ENCODE assay signal across 20 cellular contexts in the genomic region with DNA sequence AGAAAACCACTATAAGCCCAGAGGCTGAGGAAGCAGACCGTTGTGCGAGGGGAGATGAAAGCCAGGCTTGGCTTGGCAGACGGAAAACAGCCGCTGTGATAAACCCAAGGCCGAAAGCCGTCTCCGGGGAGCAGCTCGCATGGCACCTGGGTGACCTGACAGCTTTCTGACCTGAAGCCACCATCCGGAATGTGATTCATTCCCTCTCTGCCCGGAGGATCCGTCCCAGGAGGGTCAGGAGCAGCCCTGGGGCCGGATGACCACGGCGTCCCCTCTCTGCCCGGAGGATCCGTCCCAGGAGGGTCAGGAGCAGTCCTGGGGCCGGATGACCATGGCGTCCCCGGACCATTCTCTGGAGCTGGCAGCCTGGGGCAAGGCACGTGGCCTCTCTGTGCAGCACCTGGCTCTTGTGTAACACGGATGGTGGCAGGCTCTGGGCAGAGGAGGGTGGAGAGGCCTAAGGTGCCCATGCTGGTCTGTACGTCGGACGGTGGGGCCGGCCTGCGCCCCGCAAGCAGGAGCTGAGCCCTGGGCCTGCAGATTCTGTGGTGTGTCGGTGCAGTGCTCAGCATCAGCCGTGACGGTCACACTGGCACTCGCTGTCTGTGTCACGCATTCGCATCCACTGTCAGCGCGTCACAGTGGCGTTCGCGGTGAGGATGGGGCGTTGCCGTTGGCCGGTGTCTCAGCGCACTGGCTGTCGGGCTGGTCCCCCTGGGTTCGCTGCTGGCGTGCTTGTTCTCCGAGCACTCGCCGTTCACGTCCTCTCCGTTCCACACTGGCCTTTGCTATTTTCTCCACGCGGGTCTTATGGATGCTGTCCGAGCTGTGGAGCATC. TPM values are rescaled to one million over a fixed set of nuclear protein-coding genes. Genes with fewer than 3 reads are reported as not detected.
A peak's percentile ranks its signal among the peaks of the same experiment; 100 is the strongest.
DNase-seq lines count a peak whose midpoint lies in the region; ATAC-seq and TF ChIP-seq lines count a peak whose summit lies in the region.
"Had no signal": no experiment of that assay in that cellular context is flagged by ENCODE, and none has a peak within 500 bp of the region (broad histone marks: within the 10 kb centered on the region; RNA-seq: fewer than 3 reads in every experiment).

No MANE protein-coding gene starts in this region.

- no peaks in the 10 kb centered on the region for H3K36me3 Mint-ChIP-seq in WTC11
- no peaks in the 10 kb centered on the region for H3K36me3 Mint-ChIP-seq in endodermal cell (ENCODE audit: low read depth)

- intact Hi-C loops in Right ventricle myocardium superior (cut with DNase I) = no loop called here

- no peak for TF ChIP-seq CTCF in BE2C (IDR thresholded peaks at IDR 0.05; ENCODE audit: low read depth, low read length)
- no peak for TF ChIP-seq CTCF in WTC11 (IDR thresholded peaks at IDR 0.05)
- no peak for TF ChIP-seq CTCF in endodermal cell (conservative IDR thresholded peaks at IDR 0.05)

- H3K4me1 ChIP-seq in BE2C (peaks cover 35% of the 10 kb centered on the region), muscle layer of colon (ENCODE audit: insufficient read depth, low read length) (peaks cover 78% of the 10 kb centered on the region), endodermal cell (ENCODE audit: control insufficient read depth, insufficient read depth, low read length) (no peaks in the 10 kb centered on the region)
- H3K4me1 ChIP-seq: prostate gland had no signal

- CTCF ChIA-PET in WTC11 (lab: Charles Lee) = interaction anchor here (1.0 to 1.8 kb wide), 4 partner anchors 18 to 148 kb away, joined by 4 to 5 read pairs (median 4); no protein-coding TSS in a partner anchor

- H3K27ac ChIP-seq in muscle layer of colon (ENCODE audit: low read depth, low read length) (peak overlapping the region; percentile 76), endodermal cell (ENCODE audit: low read depth, low read length) (no peak overlapping the region)
- H3K27ac ChIP-seq: epithelial cell of prostate, prostate gland had no signal

- peak; percentile 49 for DNase-seq in BE2C
- DNase-seq in WTC11 (ENCODE audit: low spot score) = no peak
- peak; percentile 49 for DNase-seq in Right ventricle myocardium superior
- DNase-seq in DMS53 (lab: John Stamatoyannopoulos, UW) = no peak
- DNase-seq in endodermal cell = no peak
- DNase-seq: 8988T; activated CD4-positive, alpha-beta T cell treated with anti-CD3 and anti-CD28 coated beads, Interleukin-2, amount 10 ng/mL, durations not matched to agents 24 days and 14 days; AML-193; H9; left colon; midbrain; NCI-H1436 treated with DMSO at 0.1 percent for 48 hours; NCI-H526 treated with DMSO at 0.1 percent for 48 hours had no signal

- H3K4me3 Mint-ChIP-seq in WTC11 = no peak overlapping the region
- H3K4me3 Mint-ChIP-seq in endodermal cell = no peak overlapping the region
- H3K4me3 Mint-ChIP-seq: activated CD4-positive, alpha-beta T cell treated with anti-CD3 and anti-CD28 coated beads, Interleukin-2, amount 10 ng/mL, durations not matched to agents 24 days and 14 days; H9; neural crest cell had no signal

- POLR2A ChIA-PET in WTC11 (lab: Charles Lee) = no interaction called here

- WGBS in endodermal cell (ENCODE audit: insufficient coverage in 1 of 2, insufficient read length in 1 of 2), 2 experiments = 93 to 95% methylated on average over 52 to 53 of the region's 53 CpGs

- H3K4me1 Mint-ChIP-seq in WTC11 (no peaks in the 10 kb centered on the region), endodermal cell (no peaks in the 10 kb centered on the region)
- H3K4me1 Mint-ChIP-seq: activated CD4-positive, alpha-beta T cell treated with anti-CD3 and anti-CD28 coated beads, Interleukin-2, amount 10 ng/mL, durations not matched to agents 24 days and 14 days; H9 had no signal

- H3K27me3 Mint-ChIP-seq in WTC11 (ENCODE audit: low read depth) (no peaks in the 10 kb centered on the region), endodermal cell (ENCODE audit: insufficient read depth) (no peaks in the 10 kb centered on the region)
- H3K27me3 Mint-ChIP-seq: activated CD4-positive, alpha-beta T cell treated with anti-CD3 and anti-CD28 coated beads, Interleukin-2, amount 10 ng/mL, durations not matched to agents 24 days and 14 days had no signal

- H3K4me3 ChIP-seq in BE2C (ENCODE audit: low read depth, low read length) = no peak overlapping the region
- no peak overlapping the region for H3K4me3 ChIP-seq in muscle layer of colon (ENCODE audit: low read depth in 1 of 2, low read length in 2 of 2)
- H3K4me3 ChIP-seq in endodermal cell (ENCODE audit: low read length) = no peak overlapping the region
- H3K4me3 ChIP-seq: prostate gland had no signal

- H3K27ac Mint-ChIP-seq in WTC11 (no peak overlapping the region), endodermal cell (no peak overlapping the region)
- H3K27ac Mint-ChIP-seq: activated CD4-positive, alpha-beta T cell treated with anti-CD3 and anti-CD28 coated beads, Interleukin-2, amount 10 ng/mL, durations not matched to agents 24 days and 14 days; activated T-helper 2 cell treated with anti-CD3 and anti-CD28 coated beads, Interferon-gamma antibody, Interleukin-2, Interleukin-4, amounts not matched to agents 10 μg/mL and 5 μg/mL and 100 μg/mL, durations not matched to agents 14 hours and 24 hours and 36 hours; H9 had no signal

- ATAC-seq in WTC11 (no peak), Right ventricle myocardium superior (ENCODE audit: poor library complexity) (peak; percentile 28), HG02588 (IDR thresholded peaks at IDR 0.05; ENCODE audit: unreplicated experiment) (no peak), HG03571 (IDR thresholded peaks at IDR 0.05; ENCODE audit: unreplicated experiment) (no peak)
- ATAC-seq: left colon had no signal

- H3K9me3 Mint-ChIP-seq in WTC11 (no peaks in the 10 kb centered on the region), endodermal cell (no peaks in the 10 kb centered on the region)
- H3K9me3 Mint-ChIP-seq: activated CD4-positive, alpha-beta T cell treated with anti-CD3 and anti-CD28 coated beads, Interleukin-2, amount 10 ng/mL, durations not matched to agents 24 days and 14 days; activated T-helper 2 cell treated with anti-CD3 and anti-CD28 coated beads, Interferon-gamma antibody, Interleukin-2, Interleukin-4, amounts not matched to agents 10 μg/mL and 5 μg/mL and 100 μg/mL, durations not matched to agents 14 hours and 24 hours and 36 hours; H9; neural crest cell had no signal

- H3K9ac ChIP-seq in muscle layer of colon (ENCODE audit: low read length) (no peak overlapping the region), endodermal cell (ENCODE audit: extremely low read depth, low read length, poor library complexity, severe bottlenecking) (no peak overlapping the region)

- H3K9me3 ChIP-seq in BE2C (no peaks in the 10 kb centered on the region), muscle layer of colon (ENCODE audit: low read length) (no peaks in the 10 kb centered on the region), endodermal cell (ENCODE audit: control insufficient read depth, low read length) (no peaks in the 10 kb centered on the region)
- H3K9me3 ChIP-seq: prostate gland had no signal

- no peaks in the 10 kb centered on the region for H3K27me3 ChIP-seq in BE2C
- no peaks in the 10 kb centered on the region for H3K27me3 ChIP-seq in muscle layer of colon (ENCODE audit: control insufficient read depth in 1 of 2, insufficient read depth in 2 of 2, low read length in 2 of 2)
- H3K27me3 ChIP-seq in endodermal cell (ENCODE audit: control insufficient read depth, insufficient read depth, low read length, poor library complexity, severe bottlenecking) = no peaks in the 10 kb centered on the region

- no peaks in the 10 kb centered on the region for H3K36me3 ChIP-seq in BE2C
- H3K36me3 ChIP-seq in muscle layer of colon (ENCODE audit: insufficient read depth, low read length) = no peaks in the 10 kb centered on the region
- no peaks in the 10 kb centered on the region for H3K36me3 ChIP-seq in endodermal cell (ENCODE audit: control insufficient read depth, insufficient read depth, low read length)
- H3K36me3 ChIP-seq: prostate gland had no signal

TF ChIP-seq in WTC11, 78 proteins besides CTCF, POLR2A, EP300 and RAD21:
- TF ChIP-seq, protein P1, sequence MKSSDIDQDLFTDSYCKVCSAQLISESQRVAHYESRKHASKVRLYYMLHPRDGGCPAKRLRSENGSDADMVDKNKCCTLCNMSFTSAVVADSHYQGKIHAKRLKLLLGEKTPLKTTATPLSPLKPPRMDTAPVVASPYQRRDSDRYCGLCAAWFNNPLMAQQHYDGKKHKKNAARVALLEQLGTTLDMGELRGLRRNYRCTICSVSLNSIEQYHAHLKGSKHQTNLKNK (CRISPR knock-in tag; IDR thresholded peaks at IDR 0.05) = no peak
- TF ChIP-seq, protein P2, sequence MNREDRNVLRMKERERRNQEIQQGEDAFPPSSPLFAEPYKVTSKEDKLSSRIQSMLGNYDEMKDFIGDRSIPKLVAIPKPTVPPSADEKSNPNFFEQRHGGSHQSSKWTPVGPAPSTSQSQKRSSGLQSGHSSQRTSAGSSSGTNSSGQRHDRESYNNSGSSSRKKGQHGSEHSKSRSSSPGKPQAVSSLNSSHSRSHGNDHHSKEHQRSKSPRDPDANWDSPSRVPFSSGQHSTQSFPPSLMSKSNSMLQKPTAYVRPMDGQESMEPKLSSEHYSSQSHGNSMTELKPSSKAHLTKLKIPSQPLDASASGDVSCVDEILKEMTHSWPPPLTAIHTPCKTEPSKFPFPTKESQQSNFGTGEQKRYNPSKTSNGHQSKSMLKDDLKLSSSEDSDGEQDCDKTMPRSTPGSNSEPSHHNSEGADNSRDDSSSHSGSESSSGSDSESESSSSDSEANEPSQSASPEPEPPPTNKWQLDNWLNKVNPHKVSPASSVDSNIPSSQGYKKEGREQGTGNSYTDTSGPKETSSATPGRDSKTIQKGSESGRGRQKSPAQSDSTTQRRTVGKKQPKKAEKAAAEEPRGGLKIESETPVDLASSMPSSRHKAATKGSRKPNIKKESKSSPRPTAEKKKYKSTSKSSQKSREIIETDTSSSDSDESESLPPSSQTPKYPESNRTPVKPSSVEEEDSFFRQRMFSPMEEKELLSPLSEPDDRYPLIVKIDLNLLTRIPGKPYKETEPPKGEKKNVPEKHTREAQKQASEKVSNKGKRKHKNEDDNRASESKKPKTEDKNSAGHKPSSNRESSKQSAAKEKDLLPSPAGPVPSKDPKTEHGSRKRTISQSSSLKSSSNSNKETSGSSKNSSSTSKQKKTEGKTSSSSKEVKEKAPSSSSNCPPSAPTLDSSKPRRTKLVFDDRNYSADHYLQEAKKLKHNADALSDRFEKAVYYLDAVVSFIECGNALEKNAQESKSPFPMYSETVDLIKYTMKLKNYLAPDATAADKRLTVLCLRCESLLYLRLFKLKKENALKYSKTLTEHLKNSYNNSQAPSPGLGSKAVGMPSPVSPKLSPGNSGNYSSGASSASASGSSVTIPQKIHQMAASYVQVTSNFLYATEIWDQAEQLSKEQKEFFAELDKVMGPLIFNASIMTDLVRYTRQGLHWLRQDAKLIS (CRISPR knock-in tag; IDR thresholded peaks at IDR 0.05; ENCODE audit: borderline replicate concordance) = no peak
- TF ChIP-seq RELA (CRISPR knock-in tag; IDR thresholded peaks at IDR 0.05; ENCODE audit: borderline replicate concordance) = 0 out of 2 replicates have a peak, but pooled peaks have one; percentile 8

RNA-seq across cellular contexts. Expression of a gene that starts 50.3 kb away (rescaled TPM):
- 105 TPM for polyA plus RNA-seq in BE2C (2012; ENCODE audit: insufficient read depth, insufficient read length, low read depth)
- total RNA-seq in WTC11 (2021) (72.8 to 81.0 TPM (median 77.2 TPM) in 3 replicates), Right ventricle myocardium superior (77.4 TPM), endodermal cell (10 to 100 TPM; 38.0 to 48.9 TPM)
- 27.9 TPM for polyA plus RNA-seq in endodermal cell (2013, experiment 1 of 2)
- 24.0 TPM for polyA plus RNA-seq in endodermal cell (2013, experiment 2 of 2)

Comparison
In these comparisons a context has a peak if more than half of its experiments do, and no peak if none do; other contexts are left out.
1. DNase-seq: peak in BE2C (single experiment) and Right ventricle myocardium superior (single experiment); none in WTC11 (single experiment), DMS53 (single experiment) and endodermal cell (single experiment).